17 cellular contexts compared by ENCODE assay signal in the genomic region with DNA sequence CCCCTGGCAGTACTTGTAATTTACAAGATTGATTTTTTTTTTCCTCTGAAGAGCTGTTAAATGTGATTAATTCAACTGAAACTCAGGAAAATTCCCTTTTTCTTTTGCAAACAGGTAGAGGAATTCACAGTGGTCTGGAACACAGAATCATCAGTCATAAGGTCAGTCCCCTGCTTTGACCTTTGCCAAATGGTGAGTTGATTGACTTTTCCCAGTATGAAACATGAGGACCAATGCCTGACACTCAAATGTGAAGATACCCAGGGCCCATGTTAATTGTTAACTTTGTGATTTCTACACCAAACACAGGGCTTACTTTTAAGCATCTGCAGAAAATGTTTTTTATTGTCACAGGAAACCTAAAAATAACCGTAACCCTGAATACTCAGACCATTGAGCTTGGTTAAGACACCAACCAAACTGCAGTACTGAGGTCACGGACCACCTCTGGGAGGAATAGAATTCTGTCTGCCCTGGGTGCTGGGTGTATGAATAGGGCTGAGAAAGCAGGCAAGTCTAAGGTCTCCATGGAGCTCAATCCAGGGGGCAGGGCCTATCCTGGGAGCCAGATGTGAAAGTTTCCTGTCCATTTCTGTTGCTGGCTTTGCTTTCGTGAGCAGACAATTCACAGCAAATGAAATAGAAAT.
A peak's percentile ranks its signal among the peaks of the same experiment; 100 is the strongest.
DNase-seq lines count a peak whose midpoint lies in the region; ATAC-seq and TF ChIP-seq lines count a peak whose summit lies in the region.
"Had no signal": no experiment of that assay in that cellular context is flagged by ENCODE, and none has a peak within 500 bp of the region (broad histone marks: within the 10 kb centered on the region; RNA-seq: fewer than 3 reads in every experiment).

No MANE protein-coding gene starts in this region.

- peak overlapping the region; percentile 90 for H3K27ac Mint-ChIP-seq in progenitor cell of endocrine pancreas
- H3K27ac Mint-ChIP-seq: activated naive CD4-positive, alpha-beta T cell treated with anti-CD3 and anti-CD28 coated beads, Interleukin-2, amount 50 U/mL, for 72 hours; nephron progenitor cell; stimulated activated naive CD8-positive, alpha-beta T cell treated with anti-CD3 and anti-CD28 coated beads, Interleukin-15, Interleukin-2, amounts not matched to agents 100 ng/mL and 50 ng/mL, for 24 hours had no signal

- ATAC-seq in GM21825 (IDR thresholded peaks at IDR 0.05; ENCODE audit: unreplicated experiment) = peak; percentile 44
- no peak for ATAC-seq in gastrocnemius medialis
- ATAC-seq: activated naive CD4-positive, alpha-beta T cell treated with anti-CD3 and anti-CD28 coated beads, Interleukin-2, amount 50 U/mL, for 72 hours; Panc1 had no signal

- H3K36me3 Mint-ChIP-seq in progenitor cell of endocrine pancreas (ENCODE audit: insufficient read depth) = no peaks in the 10 kb centered on the region
- H3K36me3 Mint-ChIP-seq: activated naive CD4-positive, alpha-beta T cell treated with anti-CD3 and anti-CD28 coated beads, Interleukin-2, amount 50 U/mL, for 72 hours had no signal

- no peaks in the 10 kb centered on the region for H3K9me3 ChIP-seq in gastrocnemius medialis

- peak overlapping the region in 1 of 4 donors; percentile 4 for H3K27ac ChIP-seq in gastrocnemius medialis
- H3K27ac ChIP-seq: 22Rv1 had no signal

- peaks cover 7% of the 10 kb centered on the region for H3K9me3 Mint-ChIP-seq in progenitor cell of endocrine pancreas (ENCODE audit: low read depth)
- H3K9me3 Mint-ChIP-seq: activated naive CD4-positive, alpha-beta T cell treated with anti-CD3 and anti-CD28 coated beads, Interleukin-2, amount 50 U/mL, for 72 hours; nephron progenitor cell; stimulated activated naive CD8-positive, alpha-beta T cell treated with anti-CD3 and anti-CD28 coated beads, Interleukin-15, Interleukin-2, amounts not matched to agents 100 ng/mL and 50 ng/mL, for 24 hours had no signal

- no peak overlapping the region for H3K4me3 Mint-ChIP-seq in progenitor cell of endocrine pancreas (ENCODE audit: low read depth)
- H3K4me3 Mint-ChIP-seq: nephron progenitor cell; stimulated activated naive CD8-positive, alpha-beta T cell treated with anti-CD3 and anti-CD28 coated beads, Interleukin-15, Interleukin-2, amounts not matched to agents 100 ng/mL and 50 ng/mL, for 24 hours had no signal

- H3K4me3 ChIP-seq in gastrocnemius medialis = no peak overlapping the region

- no peak for TF ChIP-seq POLR2A in gastrocnemius medialis (IDR thresholded peaks at IDR 0.05)

- DNase-seq in DMS 273 (lab: John Stamatoyannopoulos, UW; ENCODE audit: unreplicated experiment) (peak; percentile 15), DMS 273 treated with DMSO at 0.1 percent for 48 hours (lab: John Stamatoyannopoulos, UW) (no peak), HuH-7.5 (ENCODE audit: low spot score) (peak; percentile 22), progenitor cell of endocrine pancreas (ENCODE audit: low spot score, unreplicated experiment) (no peak), gastrocnemius medialis (no peak), SW 1271 (lab: John Stamatoyannopoulos, UW) (no peak)
- no peak for DNase-seq in stimulated activated CD4-positive, alpha-beta T cell treated with anti-CD3 and anti-CD28 coated beads, Interleukin-15, amount 100 ng/mL, for 24 hours
- DNase-seq: activated T-cell treated with anti-CD3 and anti-CD28 coated beads, Interleukin-2, amount 50 U/mL, for 1 hour; C1 segment of cervical spinal cord; head of caudate nucleus; NCI-H748 treated with DMSO at 0.1 percent for 48 hours; nephron progenitor cell had no signal

- peaks cover 38% of the 10 kb centered on the region for H3K4me1 Mint-ChIP-seq in progenitor cell of endocrine pancreas (ENCODE audit: low read depth)

- no peaks in the 10 kb centered on the region for H3K4me1 ChIP-seq in gastrocnemius medialis

- in situ Hi-C loops in gastrocnemius medialis (cut with MboI; ENCODE audit: low sequenced_read_pairs in 4 of 4) = no loop called here

- TF ChIP-seq CTCF in progenitor cell of endocrine pancreas (IDR thresholded peaks at IDR 0.05; ENCODE audit: unreplicated experiment) = no peak
- no peak for TF ChIP-seq CTCF in gastrocnemius medialis (IDR thresholded peaks at IDR 0.05 in 4 of 5, conservative IDR thresholded peaks at IDR 0.05 in 1 of 5)

- intact Hi-C loops in gastrocnemius medialis (cut with DNase I; ENCODE audit: low total_unique reads) = no loop called here

- no peaks in the 10 kb centered on the region for H3K36me3 ChIP-seq in gastrocnemius medialis

- no peaks in the 10 kb centered on the region for H3K27me3 ChIP-seq in gastrocnemius medialis

- H3K27me3 Mint-ChIP-seq in progenitor cell of endocrine pancreas = peaks cover 7% of the 10 kb centered on the region

Comparison
In these comparisons a context has a peak if more than half of its experiments do, and no peak if none do; other contexts are left out.
1. DNase-seq: peak in DMS 273 (single experiment) and HuH-7.5 (single experiment); none in DMS 273 treated with DMSO at 0.1 percent for 48 hours (single experiment), progenitor cell of endocrine pancreas (single experiment), gastrocnemius medialis (0 of 2), stimulated activated CD4-positive, alpha-beta T cell treated with anti-CD3 and anti-CD28 coated beads, Interleukin-15, amount 100 ng/mL, for 24 hours (single experiment) and SW 1271 (0 of 2).